1 cellular context compared by ENCODE assay signal in genomic region chr11:17012712-17013547, GRCh38.
TF ChIP-seq lines count a peak whose summit lies in the region.

No MANE protein-coding gene starts in this region.

TF ChIP-seq in HepG2, 621 proteins besides CTCF, POLR2A, EP300 and RAD21 (continued from another document and continues in another):
- no peak for TF ChIP-seq ZNF136 (CRISPR knock-in tag; IDR thresholded peaks at IDR 0.05; ENCODE audit: low read depth)
- peak; percentile 53; the same call in 1 of the 2 replicates for TF ChIP-seq ZNF878 (CRISPR knock-in tag; IDR thresholded peaks at IDR 0.05)
- no peak for TF ChIP-seq STAT5B (CRISPR knock-in tag; IDR thresholded peaks at IDR 0.05)
- TF ChIP-seq ZNF781 (CRISPR knock-in tag; IDR thresholded peaks at IDR 0.05; ENCODE audit: borderline replicate concordance, not compliant biosample characterization): peak; percentile 48
- peak; percentile 88 for TF ChIP-seq MED1 (CRISPR knock-in tag; IDR thresholded peaks at IDR 0.05)
- peak; percentile 20; the same call in 1 of the 2 replicates for TF ChIP-seq DMAP1 (CRISPR knock-in tag; IDR thresholded peaks at IDR 0.05)
- TF ChIP-seq ZHX2 (IDR thresholded peaks at IDR 0.05; ENCODE audit: low read depth): peak; percentile 52; the same call in 1 of the 2 replicates
- TF ChIP-seq ZHX2 (CRISPR knock-in tag; IDR thresholded peaks at IDR 0.05; ENCODE audit: borderline replicate concordance): no peak
- TF ChIP-seq THAP8 (CRISPR knock-in tag; IDR thresholded peaks at IDR 0.05; ENCODE audit: borderline replicate concordance): no peak
- TF ChIP-seq ZNF329 (CRISPR knock-in tag; IDR thresholded peaks at IDR 0.05; ENCODE audit: low read depth): no peak
- TF ChIP-seq ZNF776 (CRISPR knock-in tag; IDR thresholded peaks at IDR 0.05): no peak
- no peak; the same call in 1 of the 2 replicates for TF ChIP-seq JUNB (CRISPR knock-in tag; IDR thresholded peaks at IDR 0.05; ENCODE audit: borderline replicate concordance)
- TF ChIP-seq SUZ12 (IDR thresholded peaks at IDR 0.05; ENCODE audit: low read depth, low read length): no peak
- TF ChIP-seq CREB1 (IDR thresholded peaks at IDR 0.05): 0 out of 2 replicates have a peak, but pooled peaks have one; percentile 9
- no peak for TF ChIP-seq CREB1 (CRISPR knock-in tag; IDR thresholded peaks at IDR 0.05)
- peak; percentile 88; the same call in 1 of the 2 replicates for TF ChIP-seq THRA (CRISPR knock-in tag; IDR thresholded peaks at IDR 0.05; ENCODE audit: borderline replicate concordance)
- peak; percentile 92 for TF ChIP-seq JUND (CRISPR knock-in tag; IDR thresholded peaks at IDR 0.05)
- TF ChIP-seq MXD4 (CRISPR knock-in tag; IDR thresholded peaks at IDR 0.05): peak; percentile 71; the same call in 1 of the 2 replicates
- no peak for TF ChIP-seq ATRX (CRISPR knock-in tag; IDR thresholded peaks at IDR 0.05; ENCODE audit: borderline replicate concordance)
- 0 out of 2 replicates have a peak, but pooled peaks have one; percentile 49 for TF ChIP-seq GABPB1 (CRISPR knock-in tag; IDR thresholded peaks at IDR 0.05)
- TF ChIP-seq ZNF605 (CRISPR knock-in tag; IDR thresholded peaks at IDR 0.05): 0 out of 2 replicates have a peak, but pooled peaks have one; percentile 75
- 0 out of 2 replicates have a peak, but pooled peaks have one; percentile 15 for TF ChIP-seq ZFP1 (CRISPR knock-in tag; IDR thresholded peaks at IDR 0.05)
- TF ChIP-seq ZNF713 (CRISPR knock-in tag; IDR thresholded peaks at IDR 0.05): 0 out of 2 replicates have a peak, but pooled peaks have one; percentile 66
- TF ChIP-seq ZNF414 (CRISPR knock-in tag; IDR thresholded peaks at IDR 0.05): 0 out of 2 replicates have a peak, but pooled peaks have one; percentile 27
- TF ChIP-seq DDIT3 (CRISPR knock-in tag; IDR thresholded peaks at IDR 0.05): no peak
- no peak for TF ChIP-seq ATM (IDR thresholded peaks at IDR 0.05; ENCODE audit: borderline replicate concordance)
- TF ChIP-seq HNRNPH1 (optimal IDR thresholded peaks at IDR 0.05; ENCODE audit: low read depth, low read length): no peak
- TF ChIP-seq ZNF33B (CRISPR knock-in tag; IDR thresholded peaks at IDR 0.05): no peak
- no peak for TF ChIP-seq ZNF234 (CRISPR knock-in tag; conservative IDR thresholded peaks at IDR 0.05)
- peak; percentile 95 for TF ChIP-seq SAP130 (CRISPR knock-in tag; IDR thresholded peaks at IDR 0.05; ENCODE audit: low read depth)
- TF ChIP-seq AHR (CRISPR knock-in tag; IDR thresholded peaks at IDR 0.05): no peak
- no peak for TF ChIP-seq ZNF484 (CRISPR knock-in tag; IDR thresholded peaks at IDR 0.05; ENCODE audit: borderline replicate concordance, low read depth)
- no peak for TF ChIP-seq TRIM22 (IDR thresholded peaks at IDR 0.05)
- TF ChIP-seq SRF (IDR thresholded peaks at IDR 0.05; ENCODE audit: low read depth, low read length): peak; percentile 62; the same call in 1 of the 2 replicates
- peak; percentile 86 for TF ChIP-seq ZBTB25 (CRISPR knock-in tag; IDR thresholded peaks at IDR 0.05)
- no peak; the same call in 1 of the 2 replicates for TF ChIP-seq RNF2 (conservative IDR thresholded peaks at IDR 0.05; ENCODE audit: low read depth)
- no peak for TF ChIP-seq AGO2 (optimal IDR thresholded peaks at IDR 0.05; ENCODE audit: low read depth, low read length)
- peak; percentile 39; the same call in 1 of the 2 replicates for TF ChIP-seq GATAD1 (CRISPR knock-in tag; IDR thresholded peaks at IDR 0.05)
- TF ChIP-seq ZNF740 (CRISPR knock-in tag; IDR thresholded peaks at IDR 0.05): no peak
- TF ChIP-seq ZNF768 (CRISPR knock-in tag; IDR thresholded peaks at IDR 0.05): no peak
- no peak for TF ChIP-seq HBP1 (CRISPR knock-in tag; IDR thresholded peaks at IDR 0.05; ENCODE audit: low read depth)
- TF ChIP-seq SYNCRIP (IDR thresholded peaks at IDR 0.05; ENCODE audit: insufficient read depth, low read depth, low read length): no peak
- peak; percentile 31 for TF ChIP-seq ARNT2 (CRISPR knock-in tag; IDR thresholded peaks at IDR 0.05; ENCODE audit: low read depth)
- peak; percentile 94 for TF ChIP-seq BCL6 (CRISPR knock-in tag; IDR thresholded peaks at IDR 0.05)
- TF ChIP-seq ZNF609 (CRISPR knock-in tag; IDR thresholded peaks at IDR 0.05; ENCODE audit: borderline replicate concordance): peak; percentile 83; the same call in 1 of the 2 replicates
- TF ChIP-seq SP4 (CRISPR knock-in tag; IDR thresholded peaks at IDR 0.05): no peak
- TF ChIP-seq ISX (CRISPR knock-in tag; conservative IDR thresholded peaks at IDR 0.05): no peak
- peak; percentile 92 for TF ChIP-seq SALL1 (CRISPR knock-in tag; IDR thresholded peaks at IDR 0.05)
- TF ChIP-seq ZC3H4 (CRISPR knock-in tag; IDR thresholded peaks at IDR 0.05; ENCODE audit: borderline replicate concordance): no peak
- TF ChIP-seq ZBTB1 (CRISPR knock-in tag; IDR thresholded peaks at IDR 0.05; ENCODE audit: borderline replicate concordance): no peak
